Comparison of ENCODE assay signal across 8 cellular contexts in genomic region chr18:26468931-26469340, GRCh38.
DNase-seq lines count a peak whose midpoint lies in the region; ATAC-seq, FAIRE-seq and TF ChIP-seq lines count a peak whose summit lies in the region.

No MANE protein-coding gene starts in this region.

- ATAC-seq in GM19397 (IDR thresholded peaks at IDR 0.05; ENCODE audit: unreplicated experiment) (peak; percentile 49), HG03520 (IDR thresholded peaks at IDR 0.05; ENCODE audit: unreplicated experiment) (peak; percentile 70)
- ATAC-seq in natural killer cell treated with Interleukin-12 subunit alpha and Interleukin-12 subunit beta and Interleukin-15 and Interleukin-18, amount 100 ng/mL, for 72 hours: no peak

- no peaks in the 10 kb centered on the region for H3K36me3 Mint-ChIP-seq in glutamatergic neuron (ENCODE audit: unreplicated experiment)
- H3K36me3 Mint-ChIP-seq in natural killer cell treated with Interleukin-12 subunit alpha and Interleukin-12 subunit beta and Interleukin-15 and Interleukin-18, amount 100 ng/mL, for 72 hours: no peaks in the 10 kb centered on the region

- intact Hi-C loops in ascending aorta (cut with DNase I): no loop called here

- H3K27me3 ChIP-seq in ascending aorta: no peaks in the 10 kb centered on the region

- TF ChIP-seq CTCF in D721Med (IDR thresholded peaks at IDR 0.05; ENCODE audit: insufficient read depth, missing control alignments): peak; percentile 39
- peak; percentile 92 for TF ChIP-seq CTCF in glutamatergic neuron (IDR thresholded peaks at IDR 0.05; ENCODE audit: partially characterized antibody, unreplicated experiment)
- peak in 1 of 3 experiments; percentile 20 for TF ChIP-seq CTCF in ascending aorta (IDR thresholded peaks at IDR 0.05)

- no peaks in the 10 kb centered on the region for H3K9me3 ChIP-seq in ascending aorta

- H3K27ac ChIP-seq in ascending aorta: no peak overlapping the region

- no peak overlapping the region for H3K4me3 Mint-ChIP-seq in glutamatergic neuron (ENCODE audit: unreplicated experiment)
- no peak overlapping the region for H3K4me3 Mint-ChIP-seq in natural killer cell treated with Interleukin-12 subunit alpha and Interleukin-12 subunit beta and Interleukin-15 and Interleukin-18, amount 100 ng/mL, for 72 hours

- H3K4me1 Mint-ChIP-seq in glutamatergic neuron (ENCODE audit: low read depth, unreplicated experiment): peaks cover 9% of the 10 kb centered on the region
- H3K4me1 Mint-ChIP-seq in natural killer cell treated with Interleukin-12 subunit alpha and Interleukin-12 subunit beta and Interleukin-15 and Interleukin-18, amount 100 ng/mL, for 72 hours (ENCODE audit: low read depth in 2 of 2): no peaks in the 10 kb centered on the region

- DNase-seq in D721Med (ENCODE audit: insufficient read length, low spot score) (no peak), OCI-M1 (lab: John Stamatoyannopoulos, UW) (peak; percentile 53), glutamatergic neuron (peak; percentile 78), HCEC 1CT (no peak), ascending aorta (ENCODE audit: low spot score in 2 of 2) (no peak)
- DNase-seq in natural killer cell treated with Interleukin-12 subunit alpha and Interleukin-12 subunit beta and Interleukin-15 and Interleukin-18, amount 100 ng/mL, for 72 hours (ENCODE audit: low spot score): no peak

- no peaks in the 10 kb centered on the region for H3K36me3 ChIP-seq in ascending aorta

- no peak overlapping the region for H3K27ac Mint-ChIP-seq in glutamatergic neuron (ENCODE audit: unreplicated experiment)
- H3K27ac Mint-ChIP-seq in natural killer cell treated with Interleukin-12 subunit alpha and Interleukin-12 subunit beta and Interleukin-15 and Interleukin-18, amount 100 ng/mL, for 72 hours: no peak overlapping the region

- H3K4me1 ChIP-seq in ascending aorta: no peaks in the 10 kb centered on the region

- no peak for FAIRE-seq in D721Med (lab: Jason Lieb, UNC)

- H3K4me3 ChIP-seq in ascending aorta: no peak overlapping the region

- no peaks in the 10 kb centered on the region for H3K9me3 Mint-ChIP-seq in glutamatergic neuron (ENCODE audit: unreplicated experiment)
- H3K9me3 Mint-ChIP-seq in natural killer cell treated with Interleukin-12 subunit alpha and Interleukin-12 subunit beta and Interleukin-15 and Interleukin-18, amount 100 ng/mL, for 72 hours: no peaks in the 10 kb centered on the region

- H3K27me3 Mint-ChIP-seq in glutamatergic neuron (ENCODE audit: unreplicated experiment): peaks cover 6% of the 10 kb centered on the region
- no peaks in the 10 kb centered on the region for H3K27me3 Mint-ChIP-seq in natural killer cell treated with Interleukin-12 subunit alpha and Interleukin-12 subunit beta and Interleukin-15 and Interleukin-18, amount 100 ng/mL, for 72 hours

Comparison
In these comparisons a context has a peak if more than half of its experiments do, and no peak if none do; other contexts are left out.
1. DNase-seq: peak in OCI-M1 (single experiment) and glutamatergic neuron (single experiment); none in D721Med (single experiment), HCEC 1CT (single experiment), ascending aorta (0 of 2) and natural killer cell treated with Interleukin-12 subunit alpha and Interleukin-12 subunit beta and Interleukin-15 and Interleukin-18, amount 100 ng/mL, for 72 hours (single experiment).
2. ATAC-seq: peak in GM19397 (single experiment) and HG03520 (single experiment); none in natural killer cell treated with Interleukin-12 subunit alpha and Interleukin-12 subunit beta and Interleukin-15 and Interleukin-18, amount 100 ng/mL, for 72 hours (0 of 2).